24 cellular contexts compared by ENCODE assay signal in the genomic region with DNA sequence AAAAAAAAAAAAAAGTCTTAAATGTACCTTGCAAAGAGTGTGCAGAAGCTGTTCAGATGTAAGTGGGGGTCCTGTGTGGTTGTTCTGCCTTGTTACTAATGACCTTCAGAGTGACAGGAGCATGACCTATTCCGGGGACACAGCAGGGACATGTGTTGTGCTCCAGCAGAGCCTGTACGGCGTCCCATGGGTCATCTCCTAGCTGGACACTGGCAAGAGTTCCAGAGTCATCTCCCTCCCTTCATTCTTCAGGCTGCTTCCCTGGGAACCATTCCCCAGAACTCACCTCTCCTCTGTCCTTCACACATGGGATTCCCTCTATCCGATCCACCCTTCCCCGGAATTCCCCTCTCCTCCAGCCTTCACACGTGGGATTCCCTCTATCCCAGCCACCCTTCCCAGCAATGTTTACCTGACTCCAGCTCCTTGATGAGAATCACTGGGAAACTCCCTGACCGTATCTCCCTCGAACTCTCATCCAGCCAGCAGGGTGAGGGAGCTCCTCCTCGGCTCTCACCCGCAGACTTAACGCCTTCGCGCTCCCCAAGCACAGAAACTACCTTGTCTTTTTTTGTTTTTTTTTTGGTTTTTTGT.
DNase-seq lines count a peak whose midpoint lies in the region; ATAC-seq, FAIRE-seq and TF ChIP-seq lines count a peak whose summit lies in the region.
"Had no signal": no experiment of that assay in that cellular context is flagged by ENCODE, and none has a peak within 500 bp of the region (broad histone marks: within the 10 kb centered on the region; RNA-seq: fewer than 3 reads in every experiment).

No MANE protein-coding gene starts in this region.

- no peak for TF ChIP-seq CTCF in liver (IDR thresholded peaks at IDR 0.05; ENCODE audit: low read depth, low read length, missing input control)
- no peak for TF ChIP-seq CTCF in HepG2 (CRISPR knock-in tag; IDR thresholded peaks at IDR 0.05)
- no peak for TF ChIP-seq CTCF in lower lobe of right lung (IDR thresholded peaks at IDR 0.05)

- WGBS in liver = 85% methylated on average over 13 of the region's 13 CpGs
- 95% methylated on average over 13 of the region's 13 CpGs for WGBS in HepG2 (ENCODE audit: low lambda C conversion rate)

- no peaks in the 10 kb centered on the region for H3K9me3 ChIP-seq in liver (ENCODE audit: control insufficient read depth in 4 of 4, low read length in 3 of 4)
- no peaks in the 10 kb centered on the region for H3K9me3 ChIP-seq in HepG2 (ENCODE audit: low read length)
- H3K9me3 ChIP-seq in lower lobe of right lung = no peaks in the 10 kb centered on the region
- H3K9me3 ChIP-seq: thyroid gland had no signal

- no peaks in the 10 kb centered on the region for H4K20me1 ChIP-seq in HepG2 (ENCODE audit: insufficient read depth, low read length)

- peaks cover 3% of the 10 kb centered on the region for H3K36me3 Mint-ChIP-seq in activated CD8-positive, alpha-beta T cell treated with anti-CD3 and anti-CD28 coated beads, Interleukin-2, amount 10 ng/mL, durations not matched to agents 7 days and 5 days (ENCODE audit: low read depth)
- H3K36me3 Mint-ChIP-seq: stimulated activated effector memory CD8-positive, alpha-beta T cell treated with anti-CD3 and anti-CD28 coated beads, Interleukin-12 subunit alpha, Interleukin-12 subunit beta, amount 100 ng/mL, for 72 hours had no signal

- no peak for TF ChIP-seq EP300 in HepG2 (IDR thresholded peaks at IDR 0.05; ENCODE audit: low read depth in 2 of 2, low read length in 2 of 2)
- TF ChIP-seq EP300 in HepG2 (CRISPR knock-in tag; IDR thresholded peaks at IDR 0.05; ENCODE audit: borderline replicate concordance) = no peak

- no peak for FAIRE-seq in HepG2 (lab: Jason Lieb, UNC)
- FAIRE-seq: colon, GM12892, TTC549 had no signal

- ATAC-seq in HepG2 = no peak
- no peak for ATAC-seq in lower lobe of right lung
- no peak for ATAC-seq in stimulated activated naive CD8-positive, alpha-beta T cell treated with anti-CD3 and anti-CD28 coated beads, Interleukin-15, amount 100 ng/mL, for 72 hours
- ATAC-seq in HG03097 (IDR thresholded peaks at IDR 0.05; ENCODE audit: low FRiP score, unreplicated experiment) = no peak
- ATAC-seq in activated CD8-positive, alpha-beta T cell treated with anti-CD3 and anti-CD28 coated beads, Interleukin-2, amount 10 ng/mL, durations not matched to agents 7 days and 5 days = no peak
- ATAC-seq: stimulated activated effector memory CD8-positive, alpha-beta T cell treated with anti-CD3 and anti-CD28 coated beads, Interleukin-12 subunit alpha, Interleukin-12 subunit beta, amount 100 ng/mL, for 72 hours had no signal

- no TSS peak for BruUV-seq in HepG2 (replicated peaks; lab: Mats Ljungman, UMichigan)

- no peaks in the 10 kb centered on the region for H3K79me2 ChIP-seq in HepG2 (ENCODE audit: insufficient read depth, low read length)

- POLR2A ChIA-PET in HepG2 (lab: Yijun Ruan, JAX) = no interaction called here
- POLR2A ChIA-PET in activated CD8-positive, alpha-beta T cell treated with anti-CD3 and anti-CD28 coated beads, Interleukin-2, amount 10 ng/mL, durations not matched to agents 7 days and 5 days (lab: Charles Lee) = interaction anchor here (0.6 kb wide), 1 partner anchor 169 kb away, joined by 3 read pairs; no protein-coding TSS in a partner anchor

- intact Hi-C loops in HepG2 (cut with micrococcal nuclease; ENCODE audit: unreplicated experiment) (no loop called here), lower lobe of right lung (cut with DNase I) (no loop called here)

- in situ Hi-C loops in HepG2 (cut with HindIII; ENCODE audit: extremely low pct_ligation_motif_present, low pct_unique_long_range_greater_than_20kb) = no loop called here

- no peak overlapping the region for H2AFZ ChIP-seq in HepG2 (ENCODE audit: low read length)

- H3K4me1 ChIP-seq in liver (ENCODE audit: control insufficient read depth in 4 of 4, insufficient read depth in 4 of 4, low read length in 3 of 4) = peaks cover 0 to 5% (median 0%) of the 10 kb centered on the region in 4 donors
- H3K4me1 ChIP-seq in HepG2 (ENCODE audit: insufficient read depth, low read length) = no peaks in the 10 kb centered on the region
- H3K4me1 ChIP-seq in lower lobe of right lung = peaks cover 22% of the 10 kb centered on the region
- H3K4me1 ChIP-seq in rectal smooth muscle tissue (ENCODE audit: control insufficient read depth, insufficient read depth, low read length) = peaks cover 46% of the 10 kb centered on the region

- H3K27me3 ChIP-seq in liver (ENCODE audit: control insufficient read depth in 4 of 4, insufficient read depth in 4 of 4, low read length in 3 of 4) = no peaks in the 10 kb centered on the region
- no peaks in the 10 kb centered on the region for H3K27me3 ChIP-seq in HepG2 (ENCODE audit: control insufficient read depth in 1 of 2, insufficient read depth in 2 of 2, low read length in 2 of 2)
- H3K27me3 ChIP-seq in lower lobe of right lung (ENCODE audit: low read depth) = no peaks in the 10 kb centered on the region
- H3K27me3 ChIP-seq in rectal smooth muscle tissue (ENCODE audit: control insufficient read depth, insufficient read depth, low read length) = no peaks in the 10 kb centered on the region
- H3K27me3 ChIP-seq: thyroid gland had no signal

- no peak overlapping the region for H3K4me3 Mint-ChIP-seq in stimulated activated naive CD8-positive, alpha-beta T cell treated with anti-CD3 and anti-CD28 coated beads, Interleukin-15, amount 100 ng/mL, for 72 hours
- no peak overlapping the region for H3K4me3 Mint-ChIP-seq in activated CD8-positive, alpha-beta T cell treated with anti-CD3 and anti-CD28 coated beads, Interleukin-2, amount 10 ng/mL, durations not matched to agents 7 days and 5 days
- H3K4me3 Mint-ChIP-seq: brain; stimulated activated effector memory CD8-positive, alpha-beta T cell treated with anti-CD3 and anti-CD28 coated beads, Interleukin-12 subunit alpha, Interleukin-12 subunit beta, amount 100 ng/mL, for 72 hours had no signal

- peaks cover 48% of the 10 kb centered on the region for H3K27me3 Mint-ChIP-seq in stimulated activated naive CD8-positive, alpha-beta T cell treated with anti-CD3 and anti-CD28 coated beads, Interleukin-15, amount 100 ng/mL, for 72 hours
- peaks cover 22% of the 10 kb centered on the region for H3K27me3 Mint-ChIP-seq in activated CD8-positive, alpha-beta T cell treated with anti-CD3 and anti-CD28 coated beads, Interleukin-2, amount 10 ng/mL, durations not matched to agents 7 days and 5 days (ENCODE audit: low read depth)
- H3K27me3 Mint-ChIP-seq: brain had no signal

- no peak overlapping the region for H3K27ac ChIP-seq in liver (ENCODE audit: low read depth in 1 of 2, low read length in 2 of 2)
- H3K27ac ChIP-seq in HepG2 (ENCODE audit: extremely low read length, insufficient read depth, low read length) = no peak overlapping the region
- H3K27ac ChIP-seq in lower lobe of right lung = peak overlapping the region; percentile 58
- peak overlapping the region; percentile 91 for H3K27ac ChIP-seq in rectal smooth muscle tissue (ENCODE audit: low read depth, low read length)

- TF ChIP-seq RAD21 in liver (IDR thresholded peaks at IDR 0.05) (no peak), HepG2 (CRISPR knock-in tag; IDR thresholded peaks at IDR 0.05) (no peak)

- H3K4me3 ChIP-seq in liver (ENCODE audit: low read depth in 1 of 3, low read length in 3 of 3) = no peak overlapping the region
- H3K4me3 ChIP-seq in HepG2 (replicated peaks in 1 of 3; ENCODE audit: insufficient read depth in 1 of 3, low read depth in 2 of 3, low read length in 3 of 3) = no peak overlapping the region
- no peak overlapping the region for H3K4me3 ChIP-seq in lower lobe of right lung
- no peak overlapping the region for H3K4me3 ChIP-seq in rectal smooth muscle tissue (ENCODE audit: low read length)
- H3K4me3 ChIP-seq: thyroid gland had no signal

- H3K36me3 ChIP-seq in liver (ENCODE audit: control insufficient read depth in 4 of 4, insufficient read depth in 3 of 4, low read depth in 1 of 4, low read length in 3 of 4) = no peaks in the 10 kb centered on the region
- H3K36me3 ChIP-seq in HepG2 (replicated peaks in 1 of 2; ENCODE audit: control insufficient read depth in 1 of 2, insufficient read depth in 2 of 2, low read length in 2 of 2) = peaks cover 0 to 7% of the 10 kb centered on the region in 2 experiments; a peak in 2 of 5 replicates
- H3K36me3 ChIP-seq in lower lobe of right lung = no peaks in the 10 kb centered on the region
- no peaks in the 10 kb centered on the region for H3K36me3 ChIP-seq in rectal smooth muscle tissue (ENCODE audit: control insufficient read depth, insufficient read depth, low read length)
- H3K36me3 ChIP-seq: thyroid gland had no signal

- no peak overlapping the region for H3K4me2 ChIP-seq in HepG2 (ENCODE audit: low read depth, low read length)

- DNase-seq in HepG2 (ENCODE audit: low spot score) = no peak
- DNase-seq in lower lobe of right lung = no peak
- DNase-seq in stimulated activated naive CD8-positive, alpha-beta T cell treated with anti-CD3 and anti-CD28 coated beads, Interleukin-15, amount 100 ng/mL, for 72 hours = no peak
- no peak for DNase-seq in NCI-H2081 (lab: John Stamatoyannopoulos, UW)
- no peak for DNase-seq in activated CD8-positive, alpha-beta T cell treated with anti-CD3 and anti-CD28 coated beads, Interleukin-2, amount 10 ng/mL, durations not matched to agents 7 days and 5 days
- DNase-seq: activated CD4-positive, alpha-beta T cell treated with anti-CD3 and anti-CD28 coated beads for 48 hours; C1 segment of cervical spinal cord; DMS53; hippocampal formation; Karpas-422; NCI-H1048; NCI-H2029 treated with DMSO at 0.1 percent for 48 hours; NCI-H510A treated with DMSO at 0.1 percent for 48 hours; right cardiac atrium; thyroid gland had no signal

- peaks cover 0 to 6% of the 10 kb centered on the region in 2 donors for H3K9me3 Mint-ChIP-seq in stimulated activated naive CD8-positive, alpha-beta T cell treated with anti-CD3 and anti-CD28 coated beads, Interleukin-15, amount 100 ng/mL, for 72 hours
- peaks cover 4% of the 10 kb centered on the region for H3K9me3 Mint-ChIP-seq in activated CD8-positive, alpha-beta T cell treated with anti-CD3 and anti-CD28 coated beads, Interleukin-2, amount 10 ng/mL, durations not matched to agents 7 days and 5 days (ENCODE audit: insufficient read depth)
- H3K9me3 Mint-ChIP-seq: stimulated activated effector memory CD8-positive, alpha-beta T cell treated with anti-CD3 and anti-CD28 coated beads, Interleukin-12 subunit alpha, Interleukin-12 subunit beta, amount 100 ng/mL, for 72 hours had no signal

- CTCF ChIA-PET in HepG2 (lab: Yijun Ruan, JAX; ENCODE audit: low intra/inter-chr PET ratio, low total read pairs) = no interaction called here
- CTCF ChIA-PET in activated CD8-positive, alpha-beta T cell treated with anti-CD3 and anti-CD28 coated beads, Interleukin-2, amount 10 ng/mL, durations not matched to agents 7 days and 5 days (lab: Charles Lee) = interaction anchor here (0.6 to 1.2 kb wide), 2 partner anchors 11 to 24 kb away, joined by 3 read pairs; no protein-coding TSS in a partner anchor

- H3K9ac ChIP-seq in liver (ENCODE audit: low read depth in 1 of 2, low read length in 2 of 2) (no peak overlapping the region), HepG2 (ENCODE audit: insufficient read depth, low read depth, low read length) (no peak overlapping the region), rectal smooth muscle tissue (ENCODE audit: low read length) (no peak overlapping the region)

- H3K4me1 Mint-ChIP-seq in stimulated activated naive CD8-positive, alpha-beta T cell treated with anti-CD3 and anti-CD28 coated beads, Interleukin-15, amount 100 ng/mL, for 72 hours = peaks cover 9% of the 10 kb centered on the region
- no peaks in the 10 kb centered on the region for H3K4me1 Mint-ChIP-seq in activated CD8-positive, alpha-beta T cell treated with anti-CD3 and anti-CD28 coated beads, Interleukin-2, amount 10 ng/mL, durations not matched to agents 7 days and 5 days (ENCODE audit: low read depth)
- H3K4me1 Mint-ChIP-seq: stimulated activated effector memory CD8-positive, alpha-beta T cell treated with anti-CD3 and anti-CD28 coated beads, Interleukin-12 subunit alpha, Interleukin-12 subunit beta, amount 100 ng/mL, for 72 hours had no signal

- H3K27ac Mint-ChIP-seq in stimulated activated naive CD8-positive, alpha-beta T cell treated with anti-CD3 and anti-CD28 coated beads, Interleukin-15, amount 100 ng/mL, for 72 hours = no peak overlapping the region
- H3K27ac Mint-ChIP-seq in activated CD8-positive, alpha-beta T cell treated with anti-CD3 and anti-CD28 coated beads, Interleukin-2, amount 10 ng/mL, durations not matched to agents 7 days and 5 days = no peak overlapping the region
- H3K27ac Mint-ChIP-seq: activated T-helper 2 cell treated with anti-CD3 and anti-CD28 coated beads, Interferon-gamma antibody, Interleukin-2, Interleukin-4, amounts not matched to agents 10 μg/mL and 5 μg/mL and 100 μg/mL, durations not matched to agents 14 hours and 24 hours and 36 hours; stimulated activated effector memory CD8-positive, alpha-beta T cell treated with anti-CD3 and anti-CD28 coated beads, Interleukin-12 subunit alpha, Interleukin-12 subunit beta, amount 100 ng/mL, for 72 hours had no signal

- no peak for TF ChIP-seq POLR2A in HepG2 (IDR thresholded peaks at IDR 0.05; ENCODE audit: insufficient read depth in 1 of 2, low read depth in 2 of 2, low read length in 2 of 2)

Comparison
In these comparisons a context has a peak if more than half of its experiments do, and no peak if none do; other contexts are left out.
1. H3K27ac ChIP-seq: peak in lower lobe of right lung (single experiment) and rectal smooth muscle tissue (single experiment); none in liver (0 of 2) and HepG2 (single experiment).